ENCODE assay signal across 9 cellular contexts in the genomic region with DNA sequence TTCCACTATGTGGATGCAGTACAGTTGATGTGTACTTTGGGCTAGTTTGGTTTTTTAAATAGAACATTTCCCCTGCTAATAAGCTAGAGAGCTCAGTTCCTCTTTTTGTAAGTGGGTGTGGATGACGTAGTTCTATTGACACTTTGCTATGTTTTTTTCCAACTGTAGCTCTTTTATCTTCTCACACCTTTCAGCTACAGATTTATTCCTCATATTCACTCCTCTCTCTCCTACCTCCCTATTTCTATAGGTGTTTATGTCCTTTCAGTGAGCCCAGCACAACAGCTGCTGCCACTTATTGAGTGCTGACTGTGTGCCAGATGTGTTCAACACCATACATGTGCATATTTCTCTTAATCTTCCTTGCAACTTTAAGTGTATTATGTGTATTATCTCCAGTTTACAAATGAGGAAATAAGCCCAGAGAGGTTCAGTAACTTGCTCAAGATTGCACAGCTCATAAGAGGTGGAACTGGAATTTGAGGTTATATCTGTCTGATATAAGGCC.
DNase-seq lines count a peak whose midpoint lies in the region; ATAC-seq, FAIRE-seq and TF ChIP-seq lines count a peak whose summit lies in the region.
"Had no signal": no experiment of that assay in that cellular context is flagged by ENCODE, and none has a peak within 500 bp of the region (broad histone marks: within the 10 kb centered on the region; RNA-seq: fewer than 3 reads in every experiment).

No MANE protein-coding gene starts in this region.

- CTCF ChIA-PET in H1 (lab: Charles Lee; ENCODE audit: partially characterized antibody) = interaction anchor here (0.6 to 3.6 kb wide), 8 partner anchors 12 to 147 kb away, joined by 3 to 13 read pairs (median 6); no protein-coding TSS in a partner anchor

- H4K91ac ChIP-seq in H1 (replicated peaks; ENCODE audit: insufficient read length, low read length) = no peak overlapping the region

- peaks cover 0 to 8% (median 2%) of the 10 kb centered on the region in 4 experiments; a peak in 6 of 7 replicates for H3K4me1 ChIP-seq in H1 (replicated peaks in 1 of 4; ENCODE audit: control insufficient read depth in 3 of 4, insufficient read depth in 4 of 4, low read length in 3 of 4)

- peaks cover 2% of the 10 kb centered on the region; the same call in 1 of the 2 replicates for H3K23me2 ChIP-seq in H1 (ENCODE audit: low read depth, low read length)

- in situ Hi-C loops in GM13976 (cut with MboI; ENCODE audit: low sequenced_read_pairs, unreplicated experiment) = no loop called here

- no peak overlapping the region for H3K23ac ChIP-seq in H1 (ENCODE audit: insufficient read length)

- no peak overlapping the region for H2BK12ac ChIP-seq in H1 (ENCODE audit: low read depth, low read length)

- no peaks in the 10 kb centered on the region for H3K79me2 ChIP-seq in H1 (ENCODE audit: control insufficient read depth in 1 of 2, insufficient read depth in 2 of 2, low read length in 2 of 2)

- peak; percentile 74 for DNase-seq in GM13976 (ENCODE audit: low spot score)
- no peak for DNase-seq in H1 (ENCODE audit: low read depth in 1 of 2, low spot score in 2 of 2)
- DNase-seq in activated naive CD4-positive, alpha-beta T cell (lab: John Stamatoyannopoulos, UW) = no peak
- DNase-seq in NCI-H526 (lab: John Stamatoyannopoulos, UW) = no peak
- DNase-seq in COR-L47 (lab: John Stamatoyannopoulos, UW) = no peak
- no peak for DNase-seq in amygdala (lab: John Stamatoyannopoulos, UW)
- DNase-seq: NCI-H187 had no signal

- H2BK20ac ChIP-seq in H1 (ENCODE audit: low read length) = no peak overlapping the region

- no peak overlapping the region for H3K9ac ChIP-seq in H1 (replicated peaks in 1 of 4; ENCODE audit: extremely low read depth in 1 of 4, low read depth in 3 of 4, low read length in 3 of 4)

- H2BK15ac ChIP-seq in H1 (ENCODE audit: low read length) = no peak overlapping the region

- ATAC-seq in GM21515 (IDR thresholded peaks at IDR 0.05; ENCODE audit: unreplicated experiment) = peak; percentile 99
- peak; percentile 98 for ATAC-seq in HG03442 (IDR thresholded peaks at IDR 0.05; ENCODE audit: unreplicated experiment)

- WGBS in H1 (ENCODE audit: extremely low coverage in 1 of 2, insufficient coverage in 1 of 2, insufficient read length in 1 of 2, insufficient replicate concordance in 2 of 2, low coverage in 1 of 2, low lambda C conversion rate in 2 of 2, missing lambda C conversion rate in 1 of 2), 2 experiments = 94% methylated on average over 1 of the region's 1 CpG; no CpG with 5 or more reads in 1 of the 2 experiments

- no peak overlapping the region for H3K27ac ChIP-seq in H1 (ENCODE audit: low read depth, low read length)

- H3K4me2 ChIP-seq in H1 (ENCODE audit: insufficient read depth in 1 of 2, low read depth in 2 of 2, low read length in 2 of 2) = no peak overlapping the region

- no peak for TF ChIP-seq POLR2A in H1 (IDR thresholded peaks at IDR 0.05; ENCODE audit: control extremely low read depth in 1 of 2, low read depth in 2 of 2, low read length in 2 of 2)

- no peak overlapping the region for H2BK120ac ChIP-seq in H1 (replicated peaks; ENCODE audit: low read depth, low read length)

- H3K79me1 ChIP-seq in H1 (ENCODE audit: low read depth, low read length) = no peaks in the 10 kb centered on the region

- no peak overlapping the region for H2AFZ ChIP-seq in H1 (ENCODE audit: low read length)

- peaks cover 0 to 4% of the 10 kb centered on the region in 2 experiments; a peak in 1 of 4 replicates for H3K9me3 ChIP-seq in H1 (ENCODE audit: insufficient read depth in 2 of 2, low read depth in 1 of 2, low read length in 1 of 2)

- TF ChIP-seq RAD21 in H1 (IDR thresholded peaks at IDR 0.05 in 1 of 2, conservative IDR thresholded peaks at IDR 0.05 in 1 of 2; ENCODE audit: low read depth in 2 of 2, low read length in 2 of 2) = no peak

- no peak overlapping the region for H3K14ac ChIP-seq in H1 (ENCODE audit: insufficient read length)

- no peak overlapping the region for H4K8ac ChIP-seq in H1 (ENCODE audit: extremely low read depth, insufficient read depth, low read length)

- no peak overlapping the region for H3K4ac ChIP-seq in H1 (replicated peaks; ENCODE audit: insufficient read length, low read depth, low read length)

- H3K4me3 ChIP-seq in H1 (ENCODE audit: extremely low read depth in 1 of 4, insufficient read depth in 2 of 4, low read depth in 3 of 4, low read length in 4 of 4) = no peak overlapping the region

- no peak for TF ChIP-seq EP300 in H1 (IDR thresholded peaks at IDR 0.05; ENCODE audit: borderline replicate concordance in 1 of 2, low read depth in 2 of 2, low read length in 2 of 2)

- POLR2A ChIA-PET in H1 (lab: Charles Lee; ENCODE audit: partially characterized antibody) = interaction anchor here (1.1 kb wide), 1 partner anchor 11 kb away, joined by 3 read pairs; no protein-coding TSS in a partner anchor

- H3K18ac ChIP-seq in H1 (ENCODE audit: extremely low read depth, low read length) = no peak overlapping the region

- H3K27me3 ChIP-seq in H1 (replicated peaks in 1 of 4; ENCODE audit: control insufficient read depth in 3 of 4, extremely low read depth in 1 of 4, insufficient read depth in 3 of 4, low read length in 3 of 4) = peaks cover 0 to 5% (median 3%) of the 10 kb centered on the region in 4 experiments; a peak in 4 of 7 replicates

- no peaks in the 10 kb centered on the region for H4K20me1 ChIP-seq in H1 (replicated peaks in 1 of 2; ENCODE audit: control insufficient read depth in 1 of 2, insufficient read depth in 2 of 2, low read length in 2 of 2)

- TF ChIP-seq CTCF in GM13976 (IDR thresholded peaks at IDR 0.05; ENCODE audit: borderline replicate concordance, control extremely low read depth, extremely low read depth, insufficient read depth, missing control alignments) (no peak), H1 (IDR thresholded peaks at IDR 0.05; ENCODE audit: control extremely low read depth in 1 of 3, insufficient read depth in 1 of 3, low read depth in 1 of 3, low read length in 3 of 3) (no peak)

- FAIRE-seq in H1 (lab: Jason Lieb, UNC) = no peak

- H2AK5ac ChIP-seq in H1 (ENCODE audit: low read depth, low read length) = no peak overlapping the region

- H4K5ac ChIP-seq in H1 (ENCODE audit: insufficient read length, low read depth, low read length) = no peak overlapping the region

- no peaks in the 10 kb centered on the region for H3K36me3 ChIP-seq in H1 (ENCODE audit: control insufficient read depth in 2 of 4, insufficient read depth in 4 of 4, low read length in 3 of 4)

- no peak overlapping the region for H2BK5ac ChIP-seq in H1 (ENCODE audit: low read depth, low read length)

- no peak overlapping the region for H3K56ac ChIP-seq in H1 (replicated peaks; ENCODE audit: insufficient read length, low read depth, low read length)

TF ChIP-seq in H1, 55 proteins besides CTCF, POLR2A, EP300 and RAD21:
- TF ChIP-seq HDAC6 (IDR thresholded peaks at IDR 0.05; ENCODE audit: low read depth, low read length) (no peak), KDM1A (IDR thresholded peaks at IDR 0.05; ENCODE audit: borderline replicate concordance, low read length) (0 out of 2 replicates have a peak, but pooled peaks have one; percentile 14)
